ENCODE assay signal across 10 cellular contexts in genomic region chr14:58796636-58797429, GRCh38.
DNase-seq lines count a peak whose midpoint lies in the region; ATAC-seq and FAIRE-seq lines count a peak whose summit lies in the region.
"Had no signal": no experiment of that assay in that cellular context is flagged by ENCODE, and none has a peak within 500 bp of the region (broad histone marks: within the 10 kb centered on the region; RNA-seq: fewer than 3 reads in every experiment).

No MANE protein-coding gene starts in this region.

- no peaks in the 10 kb centered on the region for H3K27me3 ChIP-seq in trophoblast cell (ENCODE audit: insufficient read depth, low read length)
- H3K27me3 ChIP-seq: ascending aorta had no signal

- H3K9ac ChIP-seq in trophoblast cell (ENCODE audit: low read length), result no peak overlapping the region

- H3K14ac ChIP-seq in trophoblast cell (ENCODE audit: low read length), result no peak overlapping the region

- H3K18ac ChIP-seq in trophoblast cell (ENCODE audit: low read length), result no peak overlapping the region

- no peaks in the 10 kb centered on the region for H3K4me1 Mint-ChIP-seq in immature natural killer cell

- peak; percentile 96 for FAIRE-seq in GM19239 (lab: Jason Lieb, UNC)

- no peak overlapping the region for H4K12ac ChIP-seq in trophoblast cell (ENCODE audit: low read depth, low read length)

- H3K9me3 ChIP-seq in trophoblast cell (ENCODE audit: insufficient read depth, low read depth, low read length), result no peaks in the 10 kb centered on the region
- H3K9me3 ChIP-seq: ascending aorta had no signal

- H3K4me3 Mint-ChIP-seq in immature natural killer cell, result no peak overlapping the region

- H3K4me2 ChIP-seq in trophoblast cell (ENCODE audit: low read length), result no peak overlapping the region

- no peak overlapping the region for H3K27ac ChIP-seq in trophoblast cell (ENCODE audit: low read depth, low read length)
- H3K27ac ChIP-seq: ascending aorta had no signal

- no peaks in the 10 kb centered on the region for H3K36me3 ChIP-seq in trophoblast cell (ENCODE audit: control insufficient read depth in 1 of 2, insufficient read depth in 2 of 2, low read length in 2 of 2)
- H3K36me3 ChIP-seq: ascending aorta had no signal

- no peak overlapping the region for H3K4me3 ChIP-seq in trophoblast cell (ENCODE audit: low read depth, low read length)
- H3K4me3 ChIP-seq: ascending aorta had no signal

- H2AFZ ChIP-seq in trophoblast cell (ENCODE audit: insufficient read depth, low read length, poor library complexity), result no peak overlapping the region

- no peaks in the 10 kb centered on the region for H3K4me1 ChIP-seq in trophoblast cell (ENCODE audit: control insufficient read depth in 1 of 2, insufficient read depth in 2 of 2, low read length in 2 of 2)
- H3K4me1 ChIP-seq: ascending aorta had no signal

- H4K8ac ChIP-seq in trophoblast cell (ENCODE audit: low read depth, low read length), result no peak overlapping the region

- no peaks in the 10 kb centered on the region for H3K79me1 ChIP-seq in trophoblast cell (ENCODE audit: low read length)

- H2BK5ac ChIP-seq in trophoblast cell (ENCODE audit: low read depth, low read length, poor library complexity), result no peak overlapping the region

- no peaks in the 10 kb centered on the region for H3K36me3 Mint-ChIP-seq in immature natural killer cell

- H3K27me3 Mint-ChIP-seq in immature natural killer cell (ENCODE audit: low read depth in 3 of 3), result peaks cover 0 to 3% (median 1%) of the 10 kb centered on the region in 3 donors

- H4K91ac ChIP-seq in trophoblast cell (ENCODE audit: low read depth, low read length), result no peak overlapping the region

- H3K9me3 Mint-ChIP-seq in immature natural killer cell, result peaks cover 0 to 4% (median 1%) of the 10 kb centered on the region in 6 donors

- no peak overlapping the region for H3K23ac ChIP-seq in trophoblast cell (ENCODE audit: low read length)

- no peak overlapping the region for H2BK120ac ChIP-seq in trophoblast cell (ENCODE audit: insufficient read depth, low read length, poor library complexity)

- intact Hi-C loops in cardiac septum (cut with DNase I), result no loop called here

- no peak overlapping the region for H2BK12ac ChIP-seq in trophoblast cell (ENCODE audit: low read length)

- no CpG with 5 or more reads among the region's 6 CpGs for WGBS in trophoblast cell (ENCODE audit: extremely low coverage, insufficient coverage, insufficient read length)

- no peak overlapping the region for H3K27ac Mint-ChIP-seq in immature natural killer cell

- H3K79me2 ChIP-seq in trophoblast cell (ENCODE audit: control insufficient read depth, insufficient read depth, low read length, poor library complexity), result no peaks in the 10 kb centered on the region

- peak; percentile 71 for ATAC-seq in HG02884 (IDR thresholded peaks at IDR 0.05; ENCODE audit: unreplicated experiment)

- H2AK5ac ChIP-seq in trophoblast cell (ENCODE audit: low read length), result no peak overlapping the region

- peak; percentile 29 for DNase-seq in GM19239 (ENCODE audit: insufficient read length, low spot score)
- DNase-seq in NCI-H524 treated with DMSO at 0.1 percent for 48 hours (lab: John Stamatoyannopoulos, UW), result peak; percentile 45
- peak; percentile 43 to 78 for DNase-seq in trophoblast cell
- DNase-seq in immature natural killer cell, result no peak
- no peak for DNase-seq in cardiac septum (ENCODE audit: low spot score)
- no peak for DNase-seq in anterior cingulate cortex (lab: John Stamatoyannopoulos, UW)
- DNase-seq: HCEC 1CT; stimulated activated CD4-positive, alpha-beta T cell treated with anti-CD3 and anti-CD28 coated beads, Interleukin-4, amount 100 ng/mL, for 1 hour had no signal

- H3K4ac ChIP-seq in trophoblast cell (ENCODE audit: low read depth, low read length), result no peak overlapping the region

Comparison
In these comparisons a context has a peak if more than half of its experiments do, and no peak if none do; other contexts are left out.
1. DNase-seq: peak in GM19239 (single experiment), NCI-H524 treated with DMSO at 0.1 percent for 48 hours (single experiment) and trophoblast cell (2 of 2); none in immature natural killer cell (0 of 3), cardiac septum (single experiment) and anterior cingulate cortex (0 of 58).